10 cellular contexts compared by ENCODE assay signal in the genomic region with DNA sequence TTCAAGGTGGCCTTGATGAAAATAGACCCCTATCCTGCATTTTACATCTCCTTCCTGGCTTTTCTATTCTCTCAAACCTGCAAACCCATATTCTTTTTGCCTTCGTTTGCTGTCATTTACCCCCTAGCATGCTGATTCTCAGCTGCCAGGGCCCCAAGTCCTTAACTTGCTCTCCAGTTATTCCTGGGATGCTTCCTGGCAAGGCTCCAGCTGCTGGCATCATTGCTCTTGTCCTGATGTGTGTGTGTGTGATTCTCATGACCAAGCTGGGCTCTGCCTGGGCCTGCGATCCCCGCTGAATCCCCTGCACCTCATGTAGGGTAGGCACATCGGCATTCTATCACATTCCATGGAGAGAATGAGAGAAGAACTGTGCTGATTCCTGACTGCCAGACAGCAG.
"Had no signal": no experiment of that assay in that cellular context is flagged by ENCODE, and none has a peak within 500 bp of the region (broad histone marks: within the 10 kb centered on the region; RNA-seq: fewer than 3 reads in every experiment).

No MANE protein-coding gene starts in this region.

- DNase-seq: activated CD8-positive, alpha-beta memory T cell treated with anti-CD3 and anti-CD28 coated beads, Interleukin-2, amount 50 U/mL, for 4 hours; activated CD8-positive, alpha-beta T cell treated with anti-CD3 and anti-CD28 coated beads for 36 hours; activated naive CD4-positive, alpha-beta T cell; activated naive CD8-positive, alpha-beta T cell treated with anti-CD3 and anti-CD28 coated beads, Interleukin-2, amount 50 U/mL, for 24 hours; cortex of kidney; effector CD8-positive, alpha-beta T cell; left lung; mesenchymal stem cell; stomach; T-helper 9 cell had no signal

- ATAC-seq: activated CD8-positive, alpha-beta T cell treated with anti-CD3 and anti-CD28 coated beads for 36 hours; activated naive CD8-positive, alpha-beta T cell treated with anti-CD3 and anti-CD28 coated beads, Interleukin-2, amount 50 U/mL, for 24 hours; left lung had no signal
